Comparison of ENCODE assay signal across 7 cellular contexts in the genomic region with DNA sequence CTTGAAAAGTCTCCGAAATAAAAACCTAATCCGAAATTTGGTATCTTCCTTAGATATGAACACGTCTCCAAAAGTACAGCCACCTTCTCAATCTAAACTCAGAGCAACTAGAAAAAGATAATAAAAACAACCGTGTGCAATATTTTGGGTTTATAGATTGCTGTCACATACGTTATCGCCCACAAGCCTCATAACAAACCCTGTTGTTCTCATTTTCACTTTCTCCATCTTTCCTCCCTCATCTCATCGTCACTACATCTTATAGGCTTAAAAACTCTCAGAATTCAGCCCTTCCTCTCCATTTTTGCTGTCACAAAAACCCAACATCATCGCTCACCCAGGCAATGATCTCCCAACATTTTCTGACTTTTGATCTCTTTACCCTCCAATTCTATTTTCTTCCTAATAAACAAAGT. TPM values are rescaled to one million over a fixed set of nuclear protein-coding genes. Genes with fewer than 3 reads are reported as not detected.
A peak's percentile ranks its signal among the peaks of the same experiment; 100 is the strongest.
DNase-seq lines count a peak whose midpoint lies in the region; ATAC-seq, FAIRE-seq and TF ChIP-seq lines count a peak whose summit lies in the region.

No MANE protein-coding gene starts in this region.

- H3K4me2 ChIP-seq in trophoblast cell (ENCODE audit: low read length): peak overlapping the region; percentile 89

- H3K27me3 ChIP-seq in trophoblast cell (ENCODE audit: insufficient read depth, low read length): no peaks in the 10 kb centered on the region

- no peaks in the 10 kb centered on the region for H3K79me2 ChIP-seq in trophoblast cell (ENCODE audit: control insufficient read depth, insufficient read depth, low read length, poor library complexity)

- peak overlapping the region; percentile 92 to 96 for H3K27ac Mint-ChIP-seq in effector memory CD8-positive, alpha-beta T cell

- H3K9me3 Mint-ChIP-seq in effector memory CD8-positive, alpha-beta T cell: no peaks in the 10 kb centered on the region

- no peak for DNase-seq in Jurkat, Clone E6-1 (ENCODE audit: low read depth, low spot score)
- no peak for DNase-seq in effector memory CD8-positive, alpha-beta T cell
- DNase-seq in trophoblast cell: no peak
- no peak for DNase-seq in stimulated activated CD4-positive, alpha-beta T cell treated with anti-CD3 and anti-CD28 coated beads, Interleukin-4, amount 100 ng/mL, for 24 hours
- no peak for DNase-seq in KBM-7
- no peak for DNase-seq in GM12892 (ENCODE audit: insufficient read length)

- no peak overlapping the region for H4K91ac ChIP-seq in trophoblast cell (ENCODE audit: low read depth, low read length)

- H2BK5ac ChIP-seq in trophoblast cell (ENCODE audit: low read depth, low read length, poor library complexity): no peak overlapping the region

- peak overlapping the region; percentile 76 for H4K8ac ChIP-seq in trophoblast cell (ENCODE audit: low read depth, low read length)

- no peak overlapping the region for H2BK12ac ChIP-seq in trophoblast cell (ENCODE audit: low read length)

- no peaks in the 10 kb centered on the region for H3K79me1 ChIP-seq in trophoblast cell (ENCODE audit: low read length)

- H4K12ac ChIP-seq in trophoblast cell (ENCODE audit: low read depth, low read length): peak overlapping the region; percentile 76

- no peaks in the 10 kb centered on the region for H3K36me3 ChIP-seq in trophoblast cell (ENCODE audit: control insufficient read depth in 1 of 2, insufficient read depth in 2 of 2, low read length in 2 of 2)

- no peak overlapping the region for H3K23ac ChIP-seq in trophoblast cell (ENCODE audit: low read length)

- H3K27me3 Mint-ChIP-seq in effector memory CD8-positive, alpha-beta T cell: peaks cover 20 to 22% of the 10 kb centered on the region in 2 donors

- no peak overlapping the region for H2BK120ac ChIP-seq in trophoblast cell (ENCODE audit: insufficient read depth, low read length, poor library complexity)

- H3K4me1 Mint-ChIP-seq in effector memory CD8-positive, alpha-beta T cell (ENCODE audit: low read depth in 2 of 2): peaks cover 22 to 39% of the 10 kb centered on the region in 2 donors

- peaks cover 26% of the 10 kb centered on the region for H3K36me3 Mint-ChIP-seq in effector memory CD8-positive, alpha-beta T cell (ENCODE audit: insufficient read depth)

- peaks cover 0 to 2% of the 10 kb centered on the region in 2 experiments for H3K4me1 ChIP-seq in trophoblast cell (ENCODE audit: control insufficient read depth in 1 of 2, insufficient read depth in 2 of 2, low read length in 2 of 2)

- no peak overlapping the region for H3K4ac ChIP-seq in trophoblast cell (ENCODE audit: low read depth, low read length)

- peak overlapping the region; percentile 93 for H3K4me3 ChIP-seq in Jurkat, Clone E6-1 (ENCODE audit: low read length)
- no peak overlapping the region for H3K4me3 ChIP-seq in trophoblast cell (ENCODE audit: low read depth, low read length)

- H3K9ac ChIP-seq in trophoblast cell (ENCODE audit: low read length): no peak overlapping the region

- TF ChIP-seq POLR2A in GM12892 (IDR thresholded peaks at IDR 0.05; ENCODE audit: low read depth, low read length): no peak

- WGBS in trophoblast cell (ENCODE audit: extremely low coverage, insufficient coverage, insufficient read length): 100% methylated on average over 1 of the region's 8 CpGs

- in situ Hi-C loops in KBM-7 (cut with MboI; ENCODE audit: low pct_unique_long_range_greater_than_20kb, low sequenced_read_pairs): no loop called here

- H3K4me3 Mint-ChIP-seq in effector memory CD8-positive, alpha-beta T cell: peak overlapping the region; percentile 85 to 93

- no peak for FAIRE-seq in GM12892 (lab: Jason Lieb, UNC)

- no peak overlapping the region for H2AK5ac ChIP-seq in trophoblast cell (ENCODE audit: low read length)

- H3K18ac ChIP-seq in trophoblast cell (ENCODE audit: low read length): no peak overlapping the region

- peak; percentile 4 for ATAC-seq in GM19397 (IDR thresholded peaks at IDR 0.05; ENCODE audit: unreplicated experiment)
- peak; percentile 24 for ATAC-seq in effector memory CD8-positive, alpha-beta T cell (replicated peaks)

- no peak overlapping the region for H2AFZ ChIP-seq in trophoblast cell (ENCODE audit: insufficient read depth, low read length, poor library complexity)

- H3K27ac ChIP-seq in trophoblast cell (ENCODE audit: low read depth, low read length): no peak overlapping the region

- no peak overlapping the region for H3K14ac ChIP-seq in trophoblast cell (ENCODE audit: low read length)

- no peaks in the 10 kb centered on the region for H3K9me3 ChIP-seq in trophoblast cell (ENCODE audit: insufficient read depth, low read depth, low read length)

RNA-seq across cellular contexts. Expression of gene SCFD2, which starts 0.4 kb away (rescaled TPM):
- polyA plus RNA-seq in Jurkat, Clone E6-1 (2012; ENCODE audit: insufficient read depth, insufficient read length): 17.4 TPM
- polyA plus RNA-seq in trophoblast cell (2013): 5.4 and 5.8 TPM in 2 replicates
- polyA plus RNA-seq in GM12892 (2012; ENCODE audit: missing spikeins): 12.9 TPM

RNA-seq across cellular contexts. Expression of gene FIP1L1, which starts 11.1 kb away (rescaled TPM):
- 112 TPM for polyA plus RNA-seq in Jurkat, Clone E6-1 (2012; ENCODE audit: insufficient read depth, insufficient read length)
- polyA plus RNA-seq in trophoblast cell (2013): 170 and 177 TPM in 2 replicates
- polyA plus RNA-seq in GM12892 (2012; ENCODE audit: missing spikeins): 59.0 TPM
